ENCODE assay signal across 28 cellular contexts in genomic region chr16:3468501-3468900, GRCh38. TPM values are rescaled to one million over a fixed set of nuclear protein-coding genes. Genes with fewer than 3 reads are reported as not detected.
DNase-seq lines count a peak whose midpoint lies in the region; ATAC-seq and TF ChIP-seq lines count a peak whose summit lies in the region.
"Had no signal": no experiment of that assay in that cellular context is flagged by ENCODE, and none has a peak within 500 bp of the region (broad histone marks: within the 10 kb centered on the region; RNA-seq: fewer than 3 reads in every experiment).

No MANE protein-coding gene starts in this region.

- H2AFZ ChIP-seq in osteoblast (ENCODE audit: low read length) = no peak overlapping the region

- POLR2A ChIA-PET in activated CD4-positive, alpha-beta T cell treated with anti-CD3 and anti-CD28 coated beads for 36 hours (lab: Charles Lee) = no interaction called here

- peaks cover 28% of the 10 kb centered on the region for H3K36me3 Mint-ChIP-seq in activated CD4-positive, alpha-beta T cell treated with anti-CD3 and anti-CD28 coated beads for 36 hours (ENCODE audit: low read depth)
- H3K36me3 Mint-ChIP-seq in activated CD4-positive, alpha-beta T cell treated with anti-CD3 and anti-CD28 coated beads, Interleukin-2, amount 10 ng/mL, durations not matched to agents 24 days and 14 days (ENCODE audit: low read depth) = peaks cover 30% of the 10 kb centered on the region
- peaks cover 7% of the 10 kb centered on the region for H3K36me3 Mint-ChIP-seq in glutamatergic neuron (ENCODE audit: unreplicated experiment)
- H3K36me3 Mint-ChIP-seq: immature natural killer cell had no signal

- no peaks in the 10 kb centered on the region for H3K27me3 Mint-ChIP-seq in activated CD4-positive, alpha-beta T cell treated with anti-CD3 and anti-CD28 coated beads for 36 hours
- no peaks in the 10 kb centered on the region for H3K27me3 Mint-ChIP-seq in activated CD4-positive, alpha-beta T cell treated with anti-CD3 and anti-CD28 coated beads, Interleukin-2, amount 10 ng/mL, durations not matched to agents 24 days and 14 days
- H3K27me3 Mint-ChIP-seq in glutamatergic neuron (ENCODE audit: unreplicated experiment) = peaks cover 2% of the 10 kb centered on the region
- H3K27me3 Mint-ChIP-seq: activated CD8-positive, alpha-beta memory T cell treated with anti-CD3 and anti-CD28 coated beads, Interleukin-2, amount 10 ng/mL, durations not matched to agents 7 days and 5 days; B cell; IgD-negative memory B cell had no signal

- peak overlapping the region; percentile 82 for H3K27ac ChIP-seq in HUES48 (ENCODE audit: low read depth, low read length)
- no peak overlapping the region for H3K27ac ChIP-seq in osteoblast (ENCODE audit: low read depth, low read length)
- H3K27ac ChIP-seq: cardiac muscle cell, esophagus muscularis mucosa, lower lobe of right lung, Peyer's patch, SK-N-MC, skin epidermis had no signal

- H3K27me3 ChIP-seq in HUES48 (ENCODE audit: control insufficient read depth, insufficient read depth, low read length) = no peaks in the 10 kb centered on the region
- no peaks in the 10 kb centered on the region for H3K27me3 ChIP-seq in osteoblast (ENCODE audit: insufficient read depth, low read length)
- H3K27me3 ChIP-seq: cardiac muscle cell, esophagus muscularis mucosa, MG63, Peyer's patch had no signal

- H3K36me3 ChIP-seq in HUES48 (ENCODE audit: control insufficient read depth, insufficient read depth, low read length) (peaks cover 14% of the 10 kb centered on the region; the same call in 1 of the 2 replicates), osteoblast (ENCODE audit: insufficient read depth, low read length) (peaks cover 16% of the 10 kb centered on the region)
- H3K36me3 ChIP-seq: cardiac muscle cell had no signal

- ATAC-seq in activated CD4-positive, alpha-beta T cell treated with anti-CD3 and anti-CD28 coated beads for 36 hours = no peak
- ATAC-seq in GM21526 (IDR thresholded peaks at IDR 0.05; ENCODE audit: low FRiP score, unreplicated experiment) = no peak
- ATAC-seq: activated CD8-positive, alpha-beta memory T cell treated with anti-CD3 and anti-CD28 coated beads, Interleukin-2, amount 10 ng/mL, durations not matched to agents 7 days and 5 days; GM12878; lower lobe of right lung had no signal

- no peak for TF ChIP-seq CTCF in glutamatergic neuron (IDR thresholded peaks at IDR 0.05; ENCODE audit: partially characterized antibody, unreplicated experiment)
- no peak for TF ChIP-seq CTCF in osteoblast (IDR thresholded peaks at IDR 0.05; ENCODE audit: extremely low read depth, low read depth, low read length)

- H3K4me3 ChIP-seq in HUES48 (ENCODE audit: low read depth, low read length) (no peak overlapping the region; the same call in 1 of the 2 replicates), osteoblast (ENCODE audit: insufficient read depth, low read length) (no peak overlapping the region)
- H3K4me3 ChIP-seq: cardiac muscle cell, esophagus muscularis mucosa, GM12878, lower lobe of right lung, MG63, Peyer's patch, SK-N-MC, skin epidermis had no signal

- H3K27ac Mint-ChIP-seq in activated CD4-positive, alpha-beta T cell treated with anti-CD3 and anti-CD28 coated beads for 36 hours = peak overlapping the region; percentile 51
- H3K27ac Mint-ChIP-seq in activated CD4-positive, alpha-beta T cell treated with anti-CD3 and anti-CD28 coated beads, Interleukin-2, amount 10 ng/mL, durations not matched to agents 24 days and 14 days = no peak overlapping the region
- H3K27ac Mint-ChIP-seq in glutamatergic neuron (ENCODE audit: unreplicated experiment) = peak overlapping the region; percentile 15
- H3K27ac Mint-ChIP-seq: activated CD8-positive, alpha-beta memory T cell treated with anti-CD3 and anti-CD28 coated beads, Interleukin-2, amount 10 ng/mL, durations not matched to agents 7 days and 5 days; B cell; IgD-negative memory B cell had no signal

- DNase-seq in activated CD4-positive, alpha-beta T cell treated with anti-CD3 and anti-CD28 coated beads for 36 hours = no peak
- DNase-seq in activated CD4-positive, alpha-beta T cell treated with anti-CD3 and anti-CD28 coated beads, Interleukin-2, amount 10 ng/mL, durations not matched to agents 24 days and 14 days = no peak
- DNase-seq in glutamatergic neuron (no peak), osteoblast (ENCODE audit: insufficient read length, low spot score, missing footprints) (peak; percentile 42), NCI-H2227 (lab: John Stamatoyannopoulos, UW; ENCODE audit: unreplicated experiment) (no peak), SIG-M5 treated with dmso at 0.1 percent for 504 hours (lab: John Stamatoyannopoulos, UW; ENCODE audit: unreplicated experiment) (no peak)
- DNase-seq: 8988T; activated CD8-positive, alpha-beta memory T cell treated with anti-CD3 and anti-CD28 coated beads, Interleukin-2, amount 10 ng/mL, durations not matched to agents 7 days and 5 days; activated gamma-delta T cell; amniotic stem cell; HCEC 1CT; immature natural killer cell; lower lobe of right lung; NCI-H1694; NCI-H446 treated with DMSO at 0.1 percent for 48 hours; Peyer's patch; stimulated activated CD4-positive, alpha-beta T cell treated with anti-CD3 and anti-CD28 coated beads, Interleukin-4, amount 100 ng/mL, for 1 hour had no signal

- peaks cover 99% of the 10 kb centered on the region for H3K79me2 ChIP-seq in osteoblast (ENCODE audit: insufficient read depth, low read length)

- H3K9ac ChIP-seq in HUES48 (ENCODE audit: low read depth, low read length) = peak overlapping the region; percentile 1; the same call in 1 of the 2 replicates

- no peaks in the 10 kb centered on the region for H3K9me3 Mint-ChIP-seq in activated CD4-positive, alpha-beta T cell treated with anti-CD3 and anti-CD28 coated beads for 36 hours (ENCODE audit: low read depth)
- H3K9me3 Mint-ChIP-seq in activated CD4-positive, alpha-beta T cell treated with anti-CD3 and anti-CD28 coated beads, Interleukin-2, amount 10 ng/mL, durations not matched to agents 24 days and 14 days = peaks cover 3% of the 10 kb centered on the region
- H3K9me3 Mint-ChIP-seq in glutamatergic neuron (ENCODE audit: unreplicated experiment) = peaks cover 7% of the 10 kb centered on the region
- H3K9me3 Mint-ChIP-seq: immature natural killer cell had no signal

- intact Hi-C loops in activated CD4-positive, alpha-beta T cell treated with anti-CD3 and anti-CD28 coated beads for 36 hours (cut with DNase I, micrococcal nuclease) = no loop called here
- intact Hi-C loops in activated CD4-positive, alpha-beta T cell treated with anti-CD3 and anti-CD28 coated beads, Interleukin-2, amount 10 ng/mL, durations not matched to agents 24 days and 14 days (cut with micrococcal nuclease) = no loop called here

- H3K4me1 Mint-ChIP-seq in activated CD4-positive, alpha-beta T cell treated with anti-CD3 and anti-CD28 coated beads for 36 hours = peaks cover 55% of the 10 kb centered on the region
- peaks cover 31% of the 10 kb centered on the region for H3K4me1 Mint-ChIP-seq in activated CD4-positive, alpha-beta T cell treated with anti-CD3 and anti-CD28 coated beads, Interleukin-2, amount 10 ng/mL, durations not matched to agents 24 days and 14 days
- H3K4me1 Mint-ChIP-seq in glutamatergic neuron (ENCODE audit: low read depth, unreplicated experiment) = peaks cover 24% of the 10 kb centered on the region

- peaks cover 15% of the 10 kb centered on the region for H3K4me1 ChIP-seq in HUES48 (ENCODE audit: control insufficient read depth, insufficient read depth, low read length)
- no peaks in the 10 kb centered on the region for H3K4me1 ChIP-seq in osteoblast (ENCODE audit: insufficient read depth, low read length)

- CTCF ChIA-PET in activated CD4-positive, alpha-beta T cell treated with anti-CD3 and anti-CD28 coated beads for 36 hours (lab: Charles Lee) = interaction anchor here (0.6 kb wide), 2 partner anchors 12 to 106 kb away, joined by 3 to 5 read pairs; no protein-coding TSS in a partner anchor

- H3K9me3 ChIP-seq in HUES48 (ENCODE audit: control insufficient read depth, insufficient read depth, low read length) (no peaks in the 10 kb centered on the region), osteoblast (ENCODE audit: low read depth, low read length) (no peaks in the 10 kb centered on the region)
- H3K9me3 ChIP-seq: esophagus muscularis mucosa, lower lobe of right lung, MG63, Peyer's patch had no signal

- H3K4me3 Mint-ChIP-seq in activated CD4-positive, alpha-beta T cell treated with anti-CD3 and anti-CD28 coated beads for 36 hours = no peak overlapping the region
- no peak overlapping the region for H3K4me3 Mint-ChIP-seq in activated CD4-positive, alpha-beta T cell treated with anti-CD3 and anti-CD28 coated beads, Interleukin-2, amount 10 ng/mL, durations not matched to agents 24 days and 14 days
- no peak overlapping the region for H3K4me3 Mint-ChIP-seq in glutamatergic neuron (ENCODE audit: unreplicated experiment)
- H3K4me3 Mint-ChIP-seq: activated CD8-positive, alpha-beta memory T cell treated with anti-CD3 and anti-CD28 coated beads, Interleukin-2, amount 10 ng/mL, durations not matched to agents 7 days and 5 days; B cell; IgD-negative memory B cell; immature natural killer cell had no signal

- peaks cover 80% of the 10 kb centered on the region for H4K20me1 ChIP-seq in osteoblast (ENCODE audit: insufficient read depth, low read length)

- H3K4me2 ChIP-seq in osteoblast (ENCODE audit: insufficient read depth, low read length) = no peak overlapping the region

RNA-seq across cellular contexts. Expression of gene NAA60, which starts 25.0 kb away (rescaled TPM):
- total RNA-seq in activated CD4-positive, alpha-beta T cell treated with anti-CD3 and anti-CD28 coated beads for 36 hours = 10 to 100 TPM; 25.9 to 38.9 TPM
- 31.4 and 34.7 TPM in 2 replicates for total RNA-seq in activated CD4-positive, alpha-beta T cell treated with anti-CD3 and anti-CD28 coated beads, Interleukin-2, amount 10 ng/mL, durations not matched to agents 24 days and 14 days
- 69.9 TPM for total RNA-seq in glutamatergic neuron (ENCODE audit: unreplicated experiment)
- 19.7 and 27.5 TPM in 2 replicates for total RNA-seq in osteoblast

RNA-seq across cellular contexts. Expression of gene ZNF597, which starts 25.2 kb away (rescaled TPM):
- 1 to 10 TPM; 1.9 to 2.4 TPM for total RNA-seq in activated CD4-positive, alpha-beta T cell treated with anti-CD3 and anti-CD28 coated beads for 36 hours
- 1.9 and 2.1 TPM in 2 replicates for total RNA-seq in activated CD4-positive, alpha-beta T cell treated with anti-CD3 and anti-CD28 coated beads, Interleukin-2, amount 10 ng/mL, durations not matched to agents 24 days and 14 days
- total RNA-seq in glutamatergic neuron (ENCODE audit: unreplicated experiment) = 1.9 TPM
- total RNA-seq in osteoblast = 2.9 TPM in 2 replicates

RNA-seq across cellular contexts. Expression of gene C16orf90, which starts 26.8 kb away (rescaled TPM):
- total RNA-seq in activated CD4-positive, alpha-beta T cell treated with anti-CD3 and anti-CD28 coated beads for 36 hours = not detected
- not detected in 2 replicates for total RNA-seq in activated CD4-positive, alpha-beta T cell treated with anti-CD3 and anti-CD28 coated beads, Interleukin-2, amount 10 ng/mL, durations not matched to agents 24 days and 14 days
- total RNA-seq in glutamatergic neuron (ENCODE audit: unreplicated experiment) (not detected), osteoblast (not detected in 2 replicates)
- total RNA-seq: activated CD8-positive, alpha-beta memory T cell treated with anti-CD3 and anti-CD28 coated beads, Interleukin-2, amount 10 ng/mL, durations not matched to agents 7 days and 5 days; B cell; cardiac muscle cell; esophagus muscularis mucosa; GM12878; lower lobe of right lung; Peyer's patch; ureter had no signal

RNA-seq across cellular contexts. Expression of gene CLUAP1, which starts 32.3 kb away (rescaled TPM):
- total RNA-seq in activated CD4-positive, alpha-beta T cell treated with anti-CD3 and anti-CD28 coated beads for 36 hours = 10 to 100 TPM; 20.2 to 21.3 TPM
- total RNA-seq in activated CD4-positive, alpha-beta T cell treated with anti-CD3 and anti-CD28 coated beads, Interleukin-2, amount 10 ng/mL, durations not matched to agents 24 days and 14 days = 19.6 and 22.5 TPM in 2 replicates
- total RNA-seq in glutamatergic neuron (ENCODE audit: unreplicated experiment) = 15.4 TPM
- total RNA-seq in osteoblast = 17.0 and 18.6 TPM in 2 replicates
